9 cellular contexts compared by ENCODE assay signal in genomic region chr6:10529231-10529801, GRCh38. TPM values are rescaled to one million over a fixed set of nuclear protein-coding genes. Genes with fewer than 3 reads are reported as not detected.
DNase-seq lines count a peak whose midpoint lies in the region; ATAC-seq and TF ChIP-seq lines count a peak whose summit lies in the region.
"Had no signal": no experiment of that assay in that cellular context is flagged by ENCODE, and none has a peak within 500 bp of the region (broad histone marks: within the 10 kb centered on the region; RNA-seq: fewer than 3 reads in every experiment).

No MANE protein-coding gene starts in this region.

- H3K4me2 ChIP-seq in DOHH2 (ENCODE audit: low read length): peak overlapping the region; percentile 99

- peaks cover 52% of the 10 kb centered on the region for H3K79me2 ChIP-seq in DOHH2 (ENCODE audit: control insufficient read depth, low read length)

- H4K20me1 ChIP-seq in DOHH2 (ENCODE audit: control insufficient read depth, insufficient read depth, low read depth, low read length): no peaks in the 10 kb centered on the region

- H3K36me3 ChIP-seq in DOHH2 (ENCODE audit: control insufficient read depth, low read length): peaks cover 21% of the 10 kb centered on the region

- H3F3A ChIP-seq in DOHH2 (ENCODE audit: control insufficient read depth, insufficient read depth): peaks cover 35% of the 10 kb centered on the region

- no peaks in the 10 kb centered on the region for H3K9me3 ChIP-seq in DOHH2 (ENCODE audit: control insufficient read depth, insufficient read depth, low read length)

- H3K27ac ChIP-seq in DOHH2 (ENCODE audit: low read depth, low read length) (peak overlapping the region; percentile 99), epithelial cell of prostate (peak overlapping the region; percentile 74)

- ATAC-seq in HG03175 (IDR thresholded peaks at IDR 0.05; ENCODE audit: unreplicated experiment) (no peak), GM18909 (IDR thresholded peaks at IDR 0.05; ENCODE audit: poor library complexity, unreplicated experiment) (no peak), HG03354 (IDR thresholded peaks at IDR 0.05; ENCODE audit: poor library complexity, severe bottlenecking, unreplicated experiment) (no peak)

- H3K4me1 ChIP-seq in DOHH2 (ENCODE audit: control insufficient read depth, low read length): peaks cover 43% of the 10 kb centered on the region

- no peaks in the 10 kb centered on the region for H3K9me2 ChIP-seq in DOHH2 (replicated peaks; ENCODE audit: control insufficient read depth, low read length)

- peak overlapping the region; percentile 77 for H3K4me3 ChIP-seq in DOHH2 (ENCODE audit: low read length)

- H3K27me3 ChIP-seq in DOHH2 (ENCODE audit: control insufficient read depth, low read length): no peaks in the 10 kb centered on the region

- no peak for TF ChIP-seq CTCF in DOHH2 (IDR thresholded peaks at IDR 0.05; ENCODE audit: low read depth, low read length, poor library complexity, severe bottlenecking)

- DNase-seq in epithelial cell of prostate (ENCODE audit: low read depth, low spot score): no peak
- peak; percentile 93 for DNase-seq in renal cortical epithelial cell (ENCODE audit: low read depth)
- DNase-seq in NCI-H2171 treated with DMSO at 0.1 percent for 48 hours (lab: John Stamatoyannopoulos, UW): no peak
- DNase-seq: T1000 had no signal

TF ChIP-seq in PFSK-1, 5 proteins besides CTCF, POLR2A, EP300 and RAD21:
- no peak for TF ChIP-seq FOXP2 (optimal IDR thresholded peaks at IDR 0.05; ENCODE audit: borderline replicate concordance, extremely low read depth, extremely low read length, insufficient read depth)
- TF ChIP-seq TAF1 (IDR thresholded peaks at IDR 0.05; ENCODE audit: borderline replicate concordance, insufficient read depth, low read length): peak; percentile 43; the same call in 1 of the 2 replicates

RNA-seq across cellular contexts. Expression of gene GCNT2, which starts 8.2 kb away (rescaled TPM):
- polyA plus RNA-seq in PFSK-1 (2012; ENCODE audit: insufficient read length, low read depth): 6.1 TPM
- 27.8 and 59.4 TPM in 2 replicates for total RNA-seq in renal cortical epithelial cell
